1 cellular context compared by ENCODE assay signal in the genomic region with DNA sequence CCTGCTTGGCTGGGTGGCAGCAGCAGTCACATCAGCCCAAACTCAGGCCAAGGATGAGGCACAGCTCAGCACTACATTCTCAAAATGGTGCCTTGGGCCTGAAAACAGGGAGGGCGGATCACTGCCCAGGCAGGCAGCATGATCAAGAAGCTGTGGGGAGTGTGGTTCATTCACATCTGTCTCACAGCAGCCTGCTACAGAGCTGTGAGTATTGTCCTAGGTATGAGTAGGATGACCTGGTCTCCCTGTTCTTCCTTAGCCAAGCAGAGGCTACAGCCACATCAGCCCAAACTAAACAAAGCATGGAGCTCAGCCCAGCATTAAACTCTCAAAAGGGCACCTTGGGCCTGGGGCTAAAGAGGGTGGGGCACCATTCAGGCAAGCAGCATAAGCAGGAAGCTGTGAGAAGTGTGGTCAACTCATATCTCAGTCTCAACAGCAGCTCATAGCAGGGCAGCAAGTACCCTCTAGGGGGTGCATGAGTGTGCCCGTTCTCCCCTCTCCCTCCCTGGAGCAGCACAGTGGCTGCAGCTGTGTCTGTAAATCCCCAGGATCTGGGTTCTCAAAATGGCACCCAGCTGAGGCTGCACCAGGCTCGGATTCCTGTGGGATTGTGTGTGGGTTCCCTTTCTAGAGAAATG.
TF ChIP-seq lines count a peak whose summit lies in the region.

No MANE protein-coding gene starts in this region.

TF ChIP-seq in H1, 55 proteins besides CTCF, POLR2A, EP300 and RAD21 (continued from another document):
- TF ChIP-seq, protein P1, sequence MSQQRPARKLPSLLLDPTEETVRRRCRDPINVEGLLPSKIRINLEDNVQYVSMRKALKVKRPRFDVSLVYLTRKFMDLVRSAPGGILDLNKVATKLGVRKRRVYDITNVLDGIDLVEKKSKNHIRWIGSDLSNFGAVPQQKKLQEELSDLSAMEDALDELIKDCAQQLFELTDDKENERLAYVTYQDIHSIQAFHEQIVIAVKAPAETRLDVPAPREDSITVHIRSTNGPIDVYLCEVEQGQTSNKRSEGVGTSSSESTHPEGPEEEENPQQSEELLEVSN (IDR thresholded peaks at IDR 0.05) = no peak
- TF ChIP-seq SP4 (IDR thresholded peaks at IDR 0.05; ENCODE audit: low read length) (no peak), BCL11A (IDR thresholded peaks at IDR 0.05; ENCODE audit: low read depth in 2 of 2, low read length in 2 of 2) (no peak), SIN3A (conservative IDR thresholded peaks at IDR 0.05 in 1 of 2, IDR thresholded peaks at IDR 0.05 in 1 of 2; ENCODE audit: low read depth in 1 of 2, low read length in 2 of 2) (no peak), GTF2F1 (IDR thresholded peaks at IDR 0.05; ENCODE audit: borderline replicate concordance, low read depth, low read length) (no peak)
TF ChIP-seq in H1: peak in this region for 0.
